22 cellular contexts compared by ENCODE assay signal in the genomic region with DNA sequence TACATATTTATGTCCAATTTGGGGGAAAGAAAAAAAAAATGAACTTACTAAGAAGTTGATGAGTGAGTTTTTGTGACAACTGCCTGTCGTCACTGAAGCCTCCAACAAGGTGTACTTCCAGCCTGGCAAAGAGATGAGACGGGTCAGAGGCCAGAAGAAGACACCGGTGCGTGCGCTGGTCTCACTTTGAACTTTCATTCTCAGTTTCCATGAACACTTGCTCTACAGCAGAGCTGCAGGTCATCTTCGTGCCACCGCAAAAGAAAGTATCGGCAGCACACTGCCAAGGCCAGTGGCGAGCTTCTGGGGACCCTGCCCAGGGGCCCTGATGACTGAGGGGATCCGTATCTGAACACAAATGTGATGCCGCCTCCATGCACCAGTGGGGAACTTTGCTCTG.
"Had no signal": no experiment of that assay in that cellular context is flagged by ENCODE, and none has a peak within 500 bp of the region (broad histone marks: within the 10 kb centered on the region; RNA-seq: fewer than 3 reads in every experiment).

No MANE protein-coding gene starts in this region.

- H3K4me1 Mint-ChIP-seq: activated CD8-positive, alpha-beta memory T cell treated with anti-CD3 and anti-CD28 coated beads, Interleukin-2, amount 10 ng/mL, durations not matched to agents 7 days and 5 days; activated naive CD4-positive, alpha-beta T cell treated with anti-CD3 and anti-CD28 coated beads, Interleukin-2, amount 50 U/mL, for 24 hours had no signal

- ATAC-seq: activated CD8-positive, alpha-beta memory T cell treated with anti-CD3 and anti-CD28 coated beads, Interleukin-2, amount 10 ng/mL, durations not matched to agents 7 days and 5 days; K562; PC-3 had no signal

- H3K27me3 Mint-ChIP-seq: activated CD8-positive, alpha-beta memory T cell treated with anti-CD3 and anti-CD28 coated beads, Interleukin-2, amount 10 ng/mL, durations not matched to agents 7 days and 5 days; activated naive CD4-positive, alpha-beta T cell treated with anti-CD3 and anti-CD28 coated beads, Interleukin-2, amount 50 U/mL, for 24 hours; activated T-cell treated with anti-CD3 and anti-CD28 coated beads, Interleukin-2, amount 50 U/mL, for 24 hours; brain had no signal

- H3K9me3 Mint-ChIP-seq: activated naive CD4-positive, alpha-beta T cell treated with anti-CD3 and anti-CD28 coated beads, Interleukin-2, amount 50 U/mL, for 24 hours; activated T-cell treated with anti-CD3 and anti-CD28 coated beads, Interleukin-2, amount 50 U/mL, for 24 hours; activated T-helper 1 cell treated with anti-CD3 and anti-CD28 coated beads, Interleukin-12 subunit alpha, Interleukin-12 subunit beta, Interleukin-2, Interleukin-4 antibody, amounts not matched to agents 30 ng/mL and 10 ng/mL and 1 ng/mL, durations not matched to agents 14 hours and 24 hours and 36 hours; T-helper 1 cell treated with Interleukin-12 subunit alpha and Interleukin-12 subunit beta and Interleukin-4 antibody, amounts not matched to agents 30 μg/mL and 1 μg/mL, for 36 hours had no signal

- H3K4me3 Mint-ChIP-seq: activated CD8-positive, alpha-beta memory T cell treated with anti-CD3 and anti-CD28 coated beads, Interleukin-2, amount 10 ng/mL, durations not matched to agents 7 days and 5 days; activated naive CD4-positive, alpha-beta T cell treated with anti-CD3 and anti-CD28 coated beads, Interleukin-2, amount 50 U/mL, for 24 hours; activated T-cell treated with anti-CD3 and anti-CD28 coated beads, Interleukin-2, amount 50 U/mL, for 24 hours; activated T-helper 1 cell treated with anti-CD3 and anti-CD28 coated beads, Interleukin-12 subunit alpha, Interleukin-12 subunit beta, Interleukin-2, Interleukin-4 antibody, amounts not matched to agents 30 ng/mL and 10 ng/mL and 1 ng/mL, durations not matched to agents 14 hours and 24 hours and 36 hours; brain; T-helper 1 cell treated with Interleukin-12 subunit alpha and Interleukin-12 subunit beta and Interleukin-4 antibody, amounts not matched to agents 30 μg/mL and 1 μg/mL, for 36 hours had no signal

- DNase-seq: activated CD4-positive, alpha-beta T cell treated with anti-CD3 and anti-CD28 coated beads for 48 hours; activated CD4-positive, alpha-beta T cell treated with anti-CD3 and anti-CD28 coated beads, Interleukin-2, amount 50 U/mL, for 4 hours; activated CD4-positive, CD25-positive, alpha-beta regulatory T cell treated with anti-CD3 and anti-CD28 coated beads, Interleukin-2, amount 50 U/mL, for 72 hours; activated CD8-positive, alpha-beta memory T cell treated with anti-CD3 and anti-CD28 coated beads, Interleukin-2, amount 10 ng/mL, durations not matched to agents 7 days and 5 days; activated effector memory CD4-positive, alpha-beta T cell treated with Interleukin-2 at 50 U/mL for 16 hours; activated naive CD4-positive, alpha-beta T cell; activated T-cell treated with anti-CD3 and anti-CD28 coated beads, Interleukin-2, amount 50 U/mL, for 24 hours; Karpas-422; MM.1S; NCI-H1105; NCI-H1436; NCI-H1694 treated with DMSO at 0.1 percent for 48 hours; NCI-H2029 treated with DMSO at 0.1 percent for 48 hours; NCI-H446; NCI-H524; PC-3; SHP77 treated with DMSO at 0.1 percent for 48 hours had no signal

- H3K27ac Mint-ChIP-seq: activated CD8-positive, alpha-beta memory T cell treated with anti-CD3 and anti-CD28 coated beads, Interleukin-2, amount 10 ng/mL, durations not matched to agents 7 days and 5 days; activated naive CD4-positive, alpha-beta T cell treated with anti-CD3 and anti-CD28 coated beads, Interleukin-2, amount 50 U/mL, for 24 hours; activated T-helper 1 cell treated with anti-CD3 and anti-CD28 coated beads, Interleukin-12 subunit alpha, Interleukin-12 subunit beta, Interleukin-2, Interleukin-4 antibody, amounts not matched to agents 30 ng/mL and 10 ng/mL and 1 ng/mL, durations not matched to agents 14 hours and 24 hours and 36 hours; T-helper 1 cell treated with Interleukin-12 subunit alpha and Interleukin-12 subunit beta and Interleukin-4 antibody, amounts not matched to agents 30 μg/mL and 1 μg/mL, for 36 hours had no signal
